ENCODE assay signal across 9 cellular contexts in genomic region chr16:85136705-85137322, GRCh38. TPM values are rescaled to one million over a fixed set of nuclear protein-coding genes. Genes with fewer than 3 reads are reported as not detected.
A peak's percentile ranks its signal among the peaks of the same experiment; 100 is the strongest.
DNase-seq lines count a peak whose midpoint lies in the region; ATAC-seq and TF ChIP-seq lines count a peak whose summit lies in the region.
"Had no signal": no experiment of that assay in that cellular context is flagged by ENCODE, and none has a peak within 500 bp of the region (broad histone marks: within the 10 kb centered on the region; RNA-seq: fewer than 3 reads in every experiment).

No MANE protein-coding gene starts in this region.

- no peaks in the 10 kb centered on the region for H3K36me3 Mint-ChIP-seq in neural crest cell (ENCODE audit: low read depth)

- H3K27me3 ChIP-seq in Panc1 (ENCODE audit: control insufficient read depth, insufficient read depth, low read length) (no peaks in the 10 kb centered on the region), fibroblast of lung (ENCODE audit: control insufficient read depth, insufficient read depth, low read length) (no peaks in the 10 kb centered on the region), prostate gland (replicated peaks; ENCODE audit: insufficient read depth) (no peaks in the 10 kb centered on the region)

- H3K36me3 ChIP-seq in Panc1 (ENCODE audit: control insufficient read depth, insufficient read depth, low read length) (no peaks in the 10 kb centered on the region), fibroblast of lung (ENCODE audit: control insufficient read depth, insufficient read depth, low read length) (no peaks in the 10 kb centered on the region), prostate gland (no peaks in the 10 kb centered on the region)

- POLR2A ChIA-PET in Panc1 (lab: Charles Lee): no interaction called here

- CTCF ChIA-PET in Panc1 (lab: Charles Lee): no interaction called here

- H3K9ac ChIP-seq in fibroblast of lung (ENCODE audit: insufficient read depth, low read length): peak overlapping the region; percentile 16

- H3K4me1 Mint-ChIP-seq in neural crest cell: peaks cover 28% of the 10 kb centered on the region

- peak; percentile 55; the same call in 1 of the 2 replicates for ATAC-seq in Panc1
- ATAC-seq in HG03571 (IDR thresholded peaks at IDR 0.05; ENCODE audit: unreplicated experiment): no peak
- ATAC-seq in HG02852 (IDR thresholded peaks at IDR 0.05; ENCODE audit: unreplicated experiment): no peak

- in situ Hi-C loops in Panc1 (cut with HindIII; ENCODE audit: low pct_unique_long_range_greater_than_20kb, low sequenced_read_pairs): no loop called here
- in situ Hi-C loops in G401 (cut with HindIII; ENCODE audit: low sequenced_read_pairs): no loop called here

- peaks cover 3% of the 10 kb centered on the region; the same call in 1 of the 2 replicates for H3K4me1 ChIP-seq in Panc1 (ENCODE audit: control insufficient read depth, insufficient read depth, low read length)
- peaks cover 16% of the 10 kb centered on the region for H3K4me1 ChIP-seq in fibroblast of lung (ENCODE audit: control insufficient read depth, extremely low read depth, insufficient read depth, low read length)
- H3K4me1 ChIP-seq in prostate gland (replicated peaks): peaks cover 5% of the 10 kb centered on the region

- no peaks in the 10 kb centered on the region for H3K9me3 ChIP-seq in Panc1 (ENCODE audit: control insufficient read depth, insufficient read depth, low read depth, low read length)
- H3K9me3 ChIP-seq in fibroblast of lung (ENCODE audit: control insufficient read depth, insufficient read depth, low read depth, low read length): no peaks in the 10 kb centered on the region
- H3K9me3 ChIP-seq in prostate gland: no peaks in the 10 kb centered on the region

- H3K4me3 Mint-ChIP-seq in neural crest cell: peak overlapping the region; percentile 72

- DNase-seq in AG08396 (ENCODE audit: low spot score) (peak; percentile 60), Panc1 (ENCODE audit: low read depth, low spot score) (no peak), fibroblast of lung (ENCODE audit: low read depth in 2 of 2) (peak in 1 of 2 donors; percentile 67), neural crest cell (ENCODE audit: low read depth, low spot score) (no peak), G401 (ENCODE audit: low spot score) (no peak), prostate gland (ENCODE audit: low spot score) (no peak)
- DNase-seq: NCI-H774 had no signal

- H3K9me3 Mint-ChIP-seq in neural crest cell: no peaks in the 10 kb centered on the region

- H3K27ac ChIP-seq in Panc1 (ENCODE audit: low read length) (no peak overlapping the region), fibroblast of lung (ENCODE audit: insufficient read depth, low read length) (peak overlapping the region; percentile 24), prostate gland (peak overlapping the region in 1 of 2 donors; percentile 4)

- H3K4me2 ChIP-seq in fibroblast of lung (ENCODE audit: extremely low read depth, insufficient read depth, low read length): peak overlapping the region; percentile 71

- peaks cover 3% of the 10 kb centered on the region for H3K27me3 Mint-ChIP-seq in neural crest cell (ENCODE audit: low read depth)

- WGBS in prostate gland: 76% methylated on average over 17 of the region's 17 CpGs

- no TSS peak for BruUV-seq in Panc1 (replicated peaks; lab: Mats Ljungman, UMichigan)

- no peaks in the 10 kb centered on the region for H4K20me1 ChIP-seq in fibroblast of lung (ENCODE audit: control insufficient read depth, extremely low read depth, insufficient read depth, low read length)

- no peak overlapping the region for H2AFZ ChIP-seq in fibroblast of lung (ENCODE audit: low read length)

- intact Hi-C loops in Panc1 (cut with micrococcal nuclease; ENCODE audit: unreplicated experiment): no loop called here
- intact Hi-C loops in prostate gland (cut with DNase I): loop anchor here (5.0 kb wide), 1 partner anchor 70 kb away; no protein-coding TSS in a partner anchor

- no peak for TF ChIP-seq POLR2A in prostate gland (IDR thresholded peaks at IDR 0.05)

- no peak overlapping the region for H3K4me3 ChIP-seq in Panc1 (ENCODE audit: low read depth in 2 of 2, low read length in 2 of 2)
- peak overlapping the region in 1 of 4 experiments; percentile 1 for H3K4me3 ChIP-seq in fibroblast of lung (replicated peaks in 1 of 4; ENCODE audit: control extremely low read depth in 1 of 4, insufficient read depth in 1 of 4, low read depth in 3 of 4, low read length in 4 of 4)
- no peak overlapping the region for H3K4me3 ChIP-seq in prostate gland

- peak overlapping the region; percentile 73 for H3K27ac Mint-ChIP-seq in neural crest cell (ENCODE audit: unreplicated experiment)

- no peaks in the 10 kb centered on the region for H3K79me2 ChIP-seq in fibroblast of lung (ENCODE audit: control insufficient read depth, insufficient read depth, low read length)

- TF ChIP-seq CTCF in Panc1 (IDR thresholded peaks at IDR 0.05) (no peak), fibroblast of lung (conservative IDR thresholded peaks at IDR 0.05 in 1 of 2, IDR thresholded peaks at IDR 0.05 in 1 of 2; ENCODE audit: low read depth in 1 of 2, low read length in 2 of 2) (no peak), neural crest cell (conservative IDR thresholded peaks at IDR 0.05) (no peak), prostate gland (IDR thresholded peaks at IDR 0.05) (no peak)

RNA-seq across cellular contexts. Expression of gene CIBAR2, which starts 24.5 kb away (rescaled TPM):
- total RNA-seq in Panc1 (2021; ENCODE audit: unreplicated experiment) (not detected), fibroblast of lung (not detected in 2 replicates), neural crest cell (not detected in 2 replicates), prostate gland (not detected)
- 0.39 TPM for polyA plus RNA-seq in Panc1 (2012; ENCODE audit: insufficient read length)
- polyA plus RNA-seq in fibroblast of lung: 0.10 TPM in 1 of 2 replicates, not detected in the other
- polyA plus RNA-seq in fibroblast of lung (2012): not detected in 2 replicates
- not detected in 2 replicates for polyA minus RNA-seq in fibroblast of lung (ENCODE audit: low replicate concordance)
- 0.37 and 0.51 TPM in 2 replicates for total RNA-seq in G401 (2014; rRNA removed; shearing (Covaris generic))
